In genomic region chr1:58782308-58783089, GRCh38 we compare ENCODE assay signal across 8 cellular contexts. TPM values are rescaled to one million over a fixed set of nuclear protein-coding genes. Genes with fewer than 3 reads are reported as not detected.
DNase-seq lines count a peak whose midpoint lies in the region; ATAC-seq and TF ChIP-seq lines count a peak whose summit lies in the region.

No MANE protein-coding gene starts in this region.

- H3K9me3 ChIP-seq in mucosa of stomach (ENCODE audit: control insufficient read depth, low read length) = no peaks in the 10 kb centered on the region

- no peaks in the 10 kb centered on the region for H3K4me1 ChIP-seq in mucosa of stomach (ENCODE audit: control insufficient read depth, insufficient read depth, low read length)

- H3K27ac ChIP-seq in C4-2B = peak overlapping the region; percentile 94

- DNase-seq in NCI-H69 (lab: John Stamatoyannopoulos, UW) (peak; percentile 71), activated T-cell treated with anti-CD3 and anti-CD28 coated beads for 4 hours (peak; percentile 20), epithelial cell of proximal tubule (ENCODE audit: low read depth) (no peak)
- peak; percentile 14 for DNase-seq in stimulated activated CD8-positive, alpha-beta memory T cell treated with anti-CD3 and anti-CD28 coated beads, Interleukin-7, amount 100 ng/mL, for 24 hours (ENCODE audit: low read depth)

- no peaks in the 10 kb centered on the region for H3K27me3 ChIP-seq in mucosa of stomach (ENCODE audit: control insufficient read depth, insufficient read depth, low read length)

- H3K36me3 ChIP-seq in mucosa of stomach (ENCODE audit: control insufficient read depth, insufficient read depth, low read length) = peaks cover 8% of the 10 kb centered on the region

- ATAC-seq in GM21717 (IDR thresholded peaks at IDR 0.05; ENCODE audit: unreplicated experiment) (peak; percentile 17), HG03439 (IDR thresholded peaks at IDR 0.05; ENCODE audit: unreplicated experiment) (no peak)

- H3K4me3 ChIP-seq in epithelial cell of proximal tubule (ENCODE audit: low read depth, low read length) (peak overlapping the region; percentile 95), mucosa of stomach (ENCODE audit: low read length) (peak overlapping the region; percentile 96)

- H3K9ac ChIP-seq in mucosa of stomach (ENCODE audit: low read length) = peak overlapping the region; percentile 99

- TF ChIP-seq CTCF in C4-2B (conservative IDR thresholded peaks at IDR 0.05) (peak; percentile 67), epithelial cell of proximal tubule (conservative IDR thresholded peaks at IDR 0.05; ENCODE audit: low read depth, low read length) (no peak)

RNA-seq across cellular contexts. Expression of gene JUN, which starts 1.3 kb away (rescaled TPM):
- total RNA-seq in epithelial cell of proximal tubule = 89.6 and 91.6 TPM in 2 replicates
